13 cellular contexts compared by ENCODE assay signal in the genomic region with DNA sequence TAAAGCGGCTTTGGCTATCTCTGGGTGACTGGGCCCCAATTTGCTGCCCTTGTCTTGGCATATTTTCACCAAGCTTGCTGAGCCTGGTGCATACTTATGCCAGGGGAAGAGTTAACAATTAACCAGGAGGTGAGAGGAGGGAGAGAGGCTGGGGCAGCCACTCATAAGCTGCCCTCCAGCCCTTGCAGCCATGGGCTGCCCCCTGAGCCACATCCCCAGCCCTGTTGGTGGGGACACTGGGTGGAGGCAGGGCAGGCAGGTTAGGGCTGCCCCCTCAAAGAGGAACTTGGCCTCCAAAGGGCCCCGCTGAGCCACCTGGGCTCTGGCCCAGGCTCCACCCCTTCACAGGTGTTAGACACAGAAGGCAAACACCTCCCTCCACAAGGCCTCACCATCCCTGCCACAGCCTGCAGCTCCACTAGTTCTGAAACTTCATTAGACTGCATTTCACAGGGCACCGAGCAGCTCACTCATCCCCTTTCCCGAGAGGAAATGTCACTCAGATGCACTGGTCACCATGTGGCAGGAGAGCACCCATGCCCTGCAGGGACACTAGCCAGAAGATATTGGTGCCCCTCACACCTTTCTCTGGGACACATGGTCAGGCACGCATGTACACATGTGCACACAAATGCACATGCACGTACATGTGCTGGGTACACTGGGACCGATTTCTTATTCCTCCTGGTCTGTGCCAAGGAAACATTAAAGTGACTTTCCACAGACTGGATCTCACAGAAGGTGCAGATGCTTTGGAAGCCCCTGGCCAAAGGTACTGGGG. TPM values are rescaled to one million over a fixed set of nuclear protein-coding genes. Genes with fewer than 3 reads are reported as not detected.
A peak's percentile ranks its signal among the peaks of the same experiment; 100 is the strongest.
DNase-seq lines count a peak whose midpoint lies in the region; ATAC-seq and TF ChIP-seq lines count a peak whose summit lies in the region.
"Had no signal": no experiment of that assay in that cellular context is flagged by ENCODE, and none has a peak within 500 bp of the region (broad histone marks: within the 10 kb centered on the region; RNA-seq: fewer than 3 reads in every experiment).

No MANE protein-coding gene starts in this region.

- TF ChIP-seq EP300 in tibial nerve (IDR thresholded peaks at IDR 0.05) = no peak

- H3K36me3 ChIP-seq in lung (ENCODE audit: control insufficient read depth in 2 of 2, insufficient read depth in 2 of 2, low read length in 2 of 2) = peaks cover 22 to 31% of the 10 kb centered on the region in 2 donors
- H3K36me3 ChIP-seq in tibial nerve = peaks cover 0 to 83% (median 4%) of the 10 kb centered on the region in 3 donors

- WGBS in lung, 2 donors = 68 to 84% methylated on average over 7 of the region's 7 CpGs
- WGBS in tibial nerve, 2 donors = 75 to 79% methylated on average over 6 to 7 of the region's 7 CpGs

- H3K9me3 ChIP-seq in lung (ENCODE audit: control insufficient read depth in 2 of 2, insufficient read depth in 1 of 2, low read length in 1 of 2) = no peaks in the 10 kb centered on the region
- no peaks in the 10 kb centered on the region for H3K9me3 ChIP-seq in tibial nerve

- H3K4me3 ChIP-seq in lung = no peak overlapping the region
- H3K4me3 ChIP-seq in tibial nerve = no peak overlapping the region

- H3K27ac ChIP-seq in lung (ENCODE audit: low read depth in 1 of 2, low read length in 1 of 2) (peak overlapping the region in 1 of 2 donors; percentile 78), tibial nerve (peak overlapping the region in 3 of 4 donors; percentile 57 to 100 (median 98))
- H3K27ac ChIP-seq: 22Rv1 had no signal

- no peak for TF ChIP-seq POLR2A in tibial nerve (IDR thresholded peaks at IDR 0.05)

- H3K4me1 ChIP-seq in lung (ENCODE audit: control insufficient read depth in 2 of 2, insufficient read depth in 2 of 2, low read length in 2 of 2) (peaks cover 12 to 51% of the 10 kb centered on the region in 2 donors), tibial nerve (peaks cover 12 to 87% (median 69%) of the 10 kb centered on the region in 4 donors)

- peak; percentile 22 for DNase-seq in NCI-H2171 treated with DMSO at 0.1 percent for 48 hours (lab: John Stamatoyannopoulos, UW)
- DNase-seq in NCI-H2171 (lab: John Stamatoyannopoulos, UW) = no peak
- DNase-seq in cerebellar cortex (ENCODE audit: low spot score) = peak; percentile 61
- DNase-seq in lung (ENCODE audit: low spot score) = peak; percentile 49
- DNase-seq in tibial nerve (ENCODE audit: low spot score in 2 of 2) = no peak
- no peak for DNase-seq in stimulated activated CD4-positive, alpha-beta T cell treated with anti-CD3 and anti-CD28 coated beads, Interleukin-4, amount 100 ng/mL, for 1 hour
- DNase-seq: activated CD4-positive, alpha-beta T cell treated with anti-CD3 and anti-CD28 coated beads, Interleukin-2, amount 10 ng/mL, durations not matched to agents 24 days and 14 days; amniotic stem cell; NCI-H1694; stimulated activated CD4-positive, alpha-beta T cell treated with anti-CD3 and anti-CD28 coated beads, Interleukin-1b, Interleukin-23, amount 100 ng/mL, for 48 hours had no signal

- ATAC-seq in lung (ENCODE audit: insufficient read depth, low FRiP score) (no peak), GM21390 (IDR thresholded peaks at IDR 0.05; ENCODE audit: unreplicated experiment) (no peak), HG03442 (IDR thresholded peaks at IDR 0.05; ENCODE audit: unreplicated experiment) (no peak)

- H3K27me3 ChIP-seq in lung (ENCODE audit: control insufficient read depth, insufficient read depth) (no peaks in the 10 kb centered on the region), tibial nerve (no peaks in the 10 kb centered on the region)

- no peak for TF ChIP-seq CTCF in lung (IDR thresholded peaks at IDR 0.05; ENCODE audit: control extremely low read depth, extremely low read depth)
- TF ChIP-seq CTCF in tibial nerve (IDR thresholded peaks at IDR 0.05) = no peak

RNA-seq across cellular contexts. Expression of a gene that starts 20.2 kb away (rescaled TPM):
- total RNA-seq in lung (100 to 1,000 TPM; 122 to 129 TPM), tibial nerve (100 to 1,000 TPM; 216 to 337 (median 255) TPM)
- 10 to 100 TPM; 27.4 to 30.1 TPM for polyA plus RNA-seq in lung
- total RNA-seq: activated CD4-positive, alpha-beta T cell treated with anti-CD3 and anti-CD28 coated beads, Interleukin-2, amount 10 ng/mL, durations not matched to agents 24 days and 14 days had no signal

Comparison
In these comparisons a context has a peak if more than half of its experiments do, and no peak if none do; other contexts are left out.
1. DNase-seq: peak in NCI-H2171 treated with DMSO at 0.1 percent for 48 hours (single experiment), cerebellar cortex (single experiment) and lung (single experiment); none in NCI-H2171 (single experiment), tibial nerve (0 of 2) and stimulated activated CD4-positive, alpha-beta T cell treated with anti-CD3 and anti-CD28 coated beads, Interleukin-4, amount 100 ng/mL, for 1 hour (single experiment).